10 cellular contexts compared by ENCODE assay signal in genomic region chr17:68103148-68103547, GRCh38.
DNase-seq lines count a peak whose midpoint lies in the region; ATAC-seq and TF ChIP-seq lines count a peak whose summit lies in the region.
"Had no signal": no experiment of that assay in that cellular context is flagged by ENCODE, and none has a peak within 500 bp of the region (broad histone marks: within the 10 kb centered on the region; RNA-seq: fewer than 3 reads in every experiment).

No MANE protein-coding gene starts in this region.

- H3K9me3 Mint-ChIP-seq in memory B cell = no peaks in the 10 kb centered on the region

- in situ Hi-C loops in HAP-1 (cut with MboI; ENCODE audit: low sequenced_read_pairs) = no loop called here

- peaks cover 30% of the 10 kb centered on the region for H3K4me1 Mint-ChIP-seq in memory B cell

- H3K36me3 ChIP-seq in ACC112 (ENCODE audit: insufficient read depth, low read length) = peaks cover 3% of the 10 kb centered on the region
- no peaks in the 10 kb centered on the region for H3K36me3 ChIP-seq in HAP-1 (replicated peaks)
- H3K36me3 ChIP-seq in ascending aorta = no peaks in the 10 kb centered on the region

- intact Hi-C loops in ascending aorta (cut with DNase I) = loop anchor here (5.0 to 10.0 kb wide), 4 partner anchors 138 to 409 kb away; partner anchors contain the start of genes NOL11, PRKAR1A and WIPI1

- H3K79me2 ChIP-seq in ACC112 (ENCODE audit: control insufficient read depth, insufficient read depth, low read length, unreplicated experiment) = peaks cover 5% of the 10 kb centered on the region

- peak overlapping the region; percentile 92 for H3K27ac Mint-ChIP-seq in memory B cell

- H3K4me3 ChIP-seq in ACC112 (ENCODE audit: low read depth, low read length) (peak overlapping the region; percentile 84), HAP-1 (peak overlapping the region; percentile 32), ascending aorta (peak overlapping the region; percentile 83 to 94)

- peaks cover 5% of the 10 kb centered on the region for H3K4me1 ChIP-seq in ACC112 (ENCODE audit: control insufficient read depth, insufficient read depth, low read length, unreplicated experiment)
- H3K4me1 ChIP-seq in HAP-1 = peaks cover 3% of the 10 kb centered on the region
- peaks cover 0 to 12% of the 10 kb centered on the region in 2 donors for H3K4me1 ChIP-seq in ascending aorta

- peaks cover 11% of the 10 kb centered on the region for H3K36me3 Mint-ChIP-seq in memory B cell

- no peaks in the 10 kb centered on the region for H3K9me3 ChIP-seq in HAP-1
- peaks cover 0 to under 1% of the 10 kb centered on the region in 2 donors for H3K9me3 ChIP-seq in ascending aorta

- H2AFZ ChIP-seq in ACC112 (ENCODE audit: low read length, unreplicated experiment) = no peak overlapping the region

- H3K27ac ChIP-seq in ACC112 (ENCODE audit: low read depth, low read length) = no peak overlapping the region
- no peak overlapping the region for H3K27ac ChIP-seq in ascending aorta

- H3K27me3 ChIP-seq in ACC112 (ENCODE audit: insufficient read depth, low read length) (no peaks in the 10 kb centered on the region), HAP-1 (ENCODE audit: low read depth) (no peaks in the 10 kb centered on the region), ascending aorta (no peaks in the 10 kb centered on the region)

- DNase-seq in HAP-1 (ENCODE audit: low spot score in 2 of 2) (no peak), ascending aorta (ENCODE audit: low spot score in 2 of 2) (no peak), memory B cell (ENCODE audit: low spot score in 2 of 2) (no peak), NCI-H1436 (lab: John Stamatoyannopoulos, UW) (no peak), NCI-H510A treated with DMSO at 0.1 percent for 48 hours (lab: John Stamatoyannopoulos, UW) (no peak), NCI-H1436 treated with DMSO at 0.1 percent for 48 hours (lab: John Stamatoyannopoulos, UW) (no peak)
- DNase-seq: GDM1, NCI-H446 treated with DMSO at 0.1 percent for 48 hours had no signal

- no peaks in the 10 kb centered on the region for H3K27me3 Mint-ChIP-seq in memory B cell

- no peak for TF ChIP-seq CTCF in ascending aorta (IDR thresholded peaks at IDR 0.05)

- no peak for ATAC-seq in memory B cell (ENCODE audit: low read depth)
- ATAC-seq in GM21528 (IDR thresholded peaks at IDR 0.05; ENCODE audit: low FRiP score, unreplicated experiment) = no peak

- peak overlapping the region; percentile 93 for H3K4me3 Mint-ChIP-seq in memory B cell

Comparison
In these comparisons a context has a peak if more than half of its experiments do, and no peak if none do; other contexts are left out.
1. H3K4me3 ChIP-seq: peak in every context shown above with its lines; median percentile 88 in ascending aorta; 84 in ACC112; 32 in HAP-1.